15 cellular contexts compared by ENCODE assay signal in the genomic region with DNA sequence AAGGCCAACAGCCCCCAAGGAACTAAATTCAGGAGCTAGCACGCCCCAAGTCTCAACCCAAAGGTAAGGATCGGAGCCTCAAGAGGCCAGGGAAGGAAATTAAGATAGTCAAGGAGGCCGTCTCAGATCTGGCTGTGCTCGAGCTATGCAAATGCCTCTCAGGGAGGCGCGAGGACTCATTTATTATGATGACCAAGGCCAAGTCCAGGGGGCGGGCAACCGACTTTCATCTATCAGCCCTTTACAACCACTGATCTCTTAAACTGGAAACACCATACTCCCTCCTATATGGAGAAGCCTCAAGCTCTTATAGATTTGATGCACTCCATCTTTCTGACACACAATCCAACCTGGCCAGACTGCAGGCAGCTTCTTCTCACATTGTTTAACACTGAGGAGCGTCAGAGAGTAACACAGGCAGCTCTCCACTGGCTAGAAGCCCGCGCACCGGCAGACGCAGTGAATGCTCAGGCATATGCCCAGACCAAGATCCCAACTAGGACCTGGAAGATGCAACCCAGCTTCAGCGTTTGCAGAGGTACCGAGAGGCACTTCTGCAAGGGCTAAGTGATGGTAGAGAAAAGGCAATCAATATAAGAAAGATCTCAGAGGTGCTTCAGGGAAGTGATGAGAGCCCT. TPM values are rescaled to one million over a fixed set of nuclear protein-coding genes. Genes with fewer than 3 reads are reported as not detected.
DNase-seq lines count a peak whose midpoint lies in the region; ATAC-seq and TF ChIP-seq lines count a peak whose summit lies in the region.
"Had no signal": no experiment of that assay in that cellular context is flagged by ENCODE, and none has a peak within 500 bp of the region (broad histone marks: within the 10 kb centered on the region; RNA-seq: fewer than 3 reads in every experiment).

No MANE protein-coding gene starts in this region.

- TF ChIP-seq POLR2A in suprapubic skin (IDR thresholded peaks at IDR 0.05) (no peak), gastroesophageal sphincter (IDR thresholded peaks at IDR 0.05) (no peak)

- 67% methylated on average over 15 of the region's 15 CpGs for WGBS in suprapubic skin
- 74 to 85% methylated on average over 2 to 10 of the region's 15 CpGs for WGBS in gastroesophageal sphincter (ENCODE audit: low coverage in 1 of 2), 2 donors

- peak overlapping the region; percentile 44 for H3K4me2 ChIP-seq in Loucy (ENCODE audit: low read depth, low read length, poor library complexity, severe bottlenecking)

- peak overlapping the region; percentile 31 for H3K4me3 ChIP-seq in Loucy (ENCODE audit: low read length, poor library complexity, severe bottlenecking)
- H3K4me3 ChIP-seq in fibroblast of the aortic adventitia (ENCODE audit: low read depth, low read length), result peak overlapping the region; percentile 31
- peak overlapping the region; percentile 32 for H3K4me3 ChIP-seq in suprapubic skin
- H3K4me3 ChIP-seq in gastroesophageal sphincter, result peak overlapping the region in 1 of 2 donors; percentile 19

- H3K27ac ChIP-seq in suprapubic skin (no peak overlapping the region), gastroesophageal sphincter (no peak overlapping the region)

- no peaks in the 10 kb centered on the region for H4K20me1 ChIP-seq in Loucy (ENCODE audit: insufficient read depth, low read length, poor library complexity, severe bottlenecking)

- H3K4me1 ChIP-seq in Loucy (ENCODE audit: insufficient read depth, low read length, poor library complexity, severe bottlenecking) (no peaks in the 10 kb centered on the region), suprapubic skin (peaks cover 9% of the 10 kb centered on the region), gastroesophageal sphincter (no peaks in the 10 kb centered on the region)

- H3K4me3 Mint-ChIP-seq in activated CD4-positive, alpha-beta memory T cell treated with anti-CD3 and anti-CD28 coated beads, Interleukin-2, amount 10 ng/mL, durations not matched to agents 7 days and 5 days, result peak overlapping the region; percentile 6
- no peak overlapping the region for H3K4me3 Mint-ChIP-seq in activated CD4-positive, alpha-beta memory T cell treated with anti-CD3 and anti-CD28 coated beads for 36 hours

- TF ChIP-seq CTCF in Loucy (conservative IDR thresholded peaks at IDR 0.05; ENCODE audit: low read length) (no peak), fibroblast of the aortic adventitia (IDR thresholded peaks at IDR 0.05; ENCODE audit: insufficient read depth, low read length) (no peak), suprapubic skin (IDR thresholded peaks at IDR 0.05) (no peak), GM10266 (IDR thresholded peaks at IDR 0.05; ENCODE audit: control insufficient read depth, insufficient read depth, low read depth, missing control alignments) (no peak), gastroesophageal sphincter (IDR thresholded peaks at IDR 0.05) (no peak)

- peaks cover 14% of the 10 kb centered on the region for H3K27me3 Mint-ChIP-seq in activated CD4-positive, alpha-beta memory T cell treated with anti-CD3 and anti-CD28 coated beads, Interleukin-2, amount 10 ng/mL, durations not matched to agents 7 days and 5 days
- peaks cover 2% of the 10 kb centered on the region for H3K27me3 Mint-ChIP-seq in activated CD4-positive, alpha-beta memory T cell treated with anti-CD3 and anti-CD28 coated beads for 36 hours

- no peak overlapping the region for H3K27ac Mint-ChIP-seq in activated CD4-positive, alpha-beta memory T cell treated with anti-CD3 and anti-CD28 coated beads, Interleukin-2, amount 10 ng/mL, durations not matched to agents 7 days and 5 days
- no peak overlapping the region for H3K27ac Mint-ChIP-seq in activated CD4-positive, alpha-beta memory T cell treated with anti-CD3 and anti-CD28 coated beads for 36 hours
- H3K27ac Mint-ChIP-seq: IgD-negative memory B cell had no signal

- H3K27me3 ChIP-seq in Loucy (ENCODE audit: insufficient read depth, low read length, poor library complexity, severe bottlenecking) (no peaks in the 10 kb centered on the region), suprapubic skin (peaks cover 8% of the 10 kb centered on the region), gastroesophageal sphincter (no peaks in the 10 kb centered on the region)

- TF ChIP-seq EP300 in suprapubic skin (IDR thresholded peaks at IDR 0.05), result no peak
- no peak for TF ChIP-seq EP300 in gastroesophageal sphincter (IDR thresholded peaks at IDR 0.05)

- no peaks in the 10 kb centered on the region for H3K9me2 ChIP-seq in Loucy (replicated peaks; ENCODE audit: low read depth, low read length)

- H3K9me3 Mint-ChIP-seq in activated CD4-positive, alpha-beta memory T cell treated with anti-CD3 and anti-CD28 coated beads, Interleukin-2, amount 10 ng/mL, durations not matched to agents 7 days and 5 days, result peaks cover 4% of the 10 kb centered on the region
- H3K9me3 Mint-ChIP-seq in activated CD4-positive, alpha-beta memory T cell treated with anti-CD3 and anti-CD28 coated beads for 36 hours, result peaks cover 12% of the 10 kb centered on the region

- peaks cover 3% of the 10 kb centered on the region for H3K36me3 Mint-ChIP-seq in activated CD4-positive, alpha-beta memory T cell treated with anti-CD3 and anti-CD28 coated beads, Interleukin-2, amount 10 ng/mL, durations not matched to agents 7 days and 5 days (ENCODE audit: low read depth)
- H3K36me3 Mint-ChIP-seq in activated CD4-positive, alpha-beta memory T cell treated with anti-CD3 and anti-CD28 coated beads for 36 hours, result no peaks in the 10 kb centered on the region

- DNase-seq in activated CD4-positive, alpha-beta memory T cell treated with anti-CD3 and anti-CD28 coated beads, Interleukin-2, amount 10 ng/mL, durations not matched to agents 7 days and 5 days, result no peak
- DNase-seq in activated CD4-positive, alpha-beta memory T cell treated with anti-CD3 and anti-CD28 coated beads for 36 hours, result no peak
- DNase-seq in fibroblast of the aortic adventitia (ENCODE audit: low read depth) (no peak), suprapubic skin (ENCODE audit: low spot score in 2 of 2) (no peak), NCI-H1436 treated with DMSO at 0.1 percent for 48 hours (lab: John Stamatoyannopoulos, UW) (no peak), GM10266 (ENCODE audit: extremely low spot score) (no peak)
- DNase-seq: ACHN; activated naive CD4-positive, alpha-beta T cell treated with anti-CD3 and anti-CD28 coated beads, Interleukin-2, amount 50 U/mL, for 16 hours; mesendoderm; NCI-H510A; stimulated activated CD4-positive, alpha-beta T cell treated with anti-CD3 and anti-CD28 coated beads, Interleukin-1b, Interleukin-23, amount 100 ng/mL, for 48 hours had no signal

- H2AFZ ChIP-seq in Loucy (ENCODE audit: low read length), result no peak overlapping the region

- ATAC-seq in gastroesophageal sphincter, result no peak
- ATAC-seq: HCT116 had no signal

- H3K9me3 ChIP-seq in Loucy (ENCODE audit: insufficient read depth, low read depth, low read length), result no peaks in the 10 kb centered on the region
- H3K9me3 ChIP-seq in suprapubic skin, result no peaks in the 10 kb centered on the region
- H3K9me3 ChIP-seq in gastroesophageal sphincter, result no peaks in the 10 kb centered on the region

- peaks cover 5% of the 10 kb centered on the region for H3K4me1 Mint-ChIP-seq in activated CD4-positive, alpha-beta memory T cell treated with anti-CD3 and anti-CD28 coated beads, Interleukin-2, amount 10 ng/mL, durations not matched to agents 7 days and 5 days
- no peaks in the 10 kb centered on the region for H3K4me1 Mint-ChIP-seq in activated CD4-positive, alpha-beta memory T cell treated with anti-CD3 and anti-CD28 coated beads for 36 hours (ENCODE audit: low read depth)

- CTCF ChIA-PET in activated CD4-positive, alpha-beta memory T cell treated with anti-CD3 and anti-CD28 coated beads, Interleukin-2, amount 10 ng/mL, durations not matched to agents 7 days and 5 days (lab: Charles Lee), result interaction anchor here (1.1 kb wide), 1 partner anchor 81 kb away, joined by 3 read pairs; no protein-coding TSS in a partner anchor
- CTCF ChIA-PET in activated CD4-positive, alpha-beta memory T cell treated with anti-CD3 and anti-CD28 coated beads for 36 hours (lab: Charles Lee), result no interaction called here

- H3K36me3 ChIP-seq in Loucy (ENCODE audit: insufficient read depth, low read length) (no peaks in the 10 kb centered on the region), suprapubic skin (no peaks in the 10 kb centered on the region), gastroesophageal sphincter (no peaks in the 10 kb centered on the region)

- intact Hi-C loops in activated CD4-positive, alpha-beta memory T cell treated with anti-CD3 and anti-CD28 coated beads for 36 hours (cut with micrococcal nuclease), result no loop called here

- no peak overlapping the region for H3K9ac ChIP-seq in Loucy (ENCODE audit: low read depth, low read length, poor library complexity, severe bottlenecking)

- no peaks in the 10 kb centered on the region for H3K79me2 ChIP-seq in Loucy (ENCODE audit: insufficient read depth, low read length)

- POLR2A ChIA-PET in activated CD4-positive, alpha-beta memory T cell treated with anti-CD3 and anti-CD28 coated beads, Interleukin-2, amount 10 ng/mL, durations not matched to agents 7 days and 5 days (lab: Charles Lee), result no interaction called here
- POLR2A ChIA-PET in activated CD4-positive, alpha-beta memory T cell treated with anti-CD3 and anti-CD28 coated beads for 36 hours (lab: Charles Lee), result no interaction called here

- H3F3A ChIP-seq in Loucy (ENCODE audit: low read depth), result no peaks in the 10 kb centered on the region

RNA-seq across cellular contexts. Expression of a gene that starts 9.6 kb away (rescaled TPM):
- not detected for total RNA-seq in activated CD4-positive, alpha-beta memory T cell treated with anti-CD3 and anti-CD28 coated beads, Interleukin-2, amount 10 ng/mL, durations not matched to agents 7 days and 5 days
- not detected for total RNA-seq in activated CD4-positive, alpha-beta memory T cell treated with anti-CD3 and anti-CD28 coated beads for 36 hours
- total RNA-seq in fibroblast of the aortic adventitia (ENCODE audit: low replicate concordance) (not detected in 2 replicates), suprapubic skin (10 to 100 TPM; 34.1 to 64.3 (median 62.4) TPM), gastroesophageal sphincter (under 1 TPM in 1 of 4 donors, not detected in 3; 0.57 TPM)

Comparison
In these comparisons a context has a peak if more than half of its experiments do, and no peak if none do; other contexts are left out.
1. RNA of a gene that starts 9.6 kb away (total RNA-seq): 34.1 to 64.3 TPM in suprapubic skin; 0.57 TPM in gastroesophageal sphincter, not detected in activated CD4-positive, alpha-beta memory T cell treated with anti-CD3 and anti-CD28 coated beads, Interleukin-2, amount 10 ng/mL, durations not matched to agents 7 days and 5 days, not detected in activated CD4-positive, alpha-beta memory T cell treated with anti-CD3 and anti-CD28 coated beads for 36 hours and not detected in fibroblast of the aortic adventitia; every median in the first group is over 10 times any median in the second.